26 cellular contexts compared by ENCODE assay signal in the genomic region with DNA sequence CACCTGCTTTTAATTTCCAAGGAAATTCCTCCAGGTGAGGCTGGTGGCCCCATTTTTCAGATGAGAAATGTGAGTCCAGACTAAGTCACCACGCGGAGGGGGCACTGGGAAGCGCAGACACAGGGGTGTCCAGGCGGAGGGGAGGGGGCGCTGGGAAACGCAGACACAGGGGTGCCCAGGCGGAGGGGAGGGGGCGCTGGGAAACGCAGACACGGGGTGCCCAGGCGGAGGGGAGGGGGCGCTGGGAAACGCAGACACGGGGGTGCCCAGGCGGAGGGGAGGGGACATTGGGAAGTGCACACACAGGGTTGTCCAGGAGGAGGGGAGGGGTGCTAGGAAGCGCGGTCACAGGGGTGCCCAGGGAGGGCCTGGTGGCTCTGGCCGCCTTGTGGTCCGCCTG. TPM values are rescaled to one million over a fixed set of nuclear protein-coding genes. Genes with fewer than 3 reads are reported as not detected.
A peak's percentile ranks its signal among the peaks of the same experiment; 100 is the strongest.
DNase-seq lines count a peak whose midpoint lies in the region; ATAC-seq and TF ChIP-seq lines count a peak whose summit lies in the region.
"Had no signal": no experiment of that assay in that cellular context is flagged by ENCODE, and none has a peak within 500 bp of the region (broad histone marks: within the 10 kb centered on the region; RNA-seq: fewer than 3 reads in every experiment).

No MANE protein-coding gene starts in this region.

- peaks cover 1% of the 10 kb centered on the region for H3K27me3 Mint-ChIP-seq in activated naive CD8-positive, alpha-beta T cell treated with anti-CD3 and anti-CD28 coated beads, Interleukin-2, amount 10 ng/mL, durations not matched to agents 7 days and 5 days
- H3K27me3 Mint-ChIP-seq in activated naive CD8-positive, alpha-beta T cell treated with anti-CD3 and anti-CD28 coated beads, Interleukin-2, amount 50 U/mL, for 24 hours, result peaks cover 2% of the 10 kb centered on the region
- H3K27me3 Mint-ChIP-seq in WTC11 (ENCODE audit: low read depth) (no peaks in the 10 kb centered on the region), neural crest cell (ENCODE audit: low read depth) (peaks cover 5% of the 10 kb centered on the region), type B pancreatic cell (peaks cover 3% of the 10 kb centered on the region)
- H3K27me3 Mint-ChIP-seq in activated CD4-positive, alpha-beta memory T cell treated with anti-CD3 and anti-CD28 coated beads, Interleukin-2, amount 10 ng/mL, durations not matched to agents 7 days and 5 days, result no peaks in the 10 kb centered on the region
- peaks cover 0 to 14% of the 10 kb centered on the region in 2 donors for H3K27me3 Mint-ChIP-seq in effector memory CD8-positive, alpha-beta T cell
- H3K27me3 Mint-ChIP-seq: activated CD8-positive, alpha-beta memory T cell treated with anti-CD3 and anti-CD28 coated beads, Interleukin-2, amount 10 ng/mL, durations not matched to agents 7 days and 5 days; activated naive CD4-positive, alpha-beta T cell treated with anti-CD3 and anti-CD28 coated beads, Interleukin-2, amount 50 U/mL, for 24 hours had no signal

- H3K36me3 Mint-ChIP-seq in activated naive CD8-positive, alpha-beta T cell treated with anti-CD3 and anti-CD28 coated beads, Interleukin-2, amount 10 ng/mL, durations not matched to agents 7 days and 5 days, result peaks cover 3% of the 10 kb centered on the region
- no peaks in the 10 kb centered on the region for H3K36me3 Mint-ChIP-seq in activated naive CD8-positive, alpha-beta T cell treated with anti-CD3 and anti-CD28 coated beads, Interleukin-2, amount 50 U/mL, for 24 hours (ENCODE audit: low read depth)
- H3K36me3 Mint-ChIP-seq in WTC11, result no peaks in the 10 kb centered on the region
- H3K36me3 Mint-ChIP-seq in neural crest cell (ENCODE audit: low read depth), result peaks cover 2% of the 10 kb centered on the region
- no peaks in the 10 kb centered on the region for H3K36me3 Mint-ChIP-seq in type B pancreatic cell
- H3K36me3 Mint-ChIP-seq in activated CD4-positive, alpha-beta memory T cell treated with anti-CD3 and anti-CD28 coated beads, Interleukin-2, amount 10 ng/mL, durations not matched to agents 7 days and 5 days (ENCODE audit: low read depth), result peaks cover 3% of the 10 kb centered on the region
- peaks cover 4% of the 10 kb centered on the region for H3K36me3 Mint-ChIP-seq in effector memory CD8-positive, alpha-beta T cell (ENCODE audit: insufficient read depth)
- H3K36me3 Mint-ChIP-seq: activated naive CD4-positive, alpha-beta T cell treated with anti-CD3 and anti-CD28 coated beads, Interleukin-2, amount 50 U/mL, for 24 hours; naive B cell had no signal

- peak; percentile 17 for DNase-seq in activated naive CD8-positive, alpha-beta T cell treated with anti-CD3 and anti-CD28 coated beads, Interleukin-2, amount 10 ng/mL, durations not matched to agents 7 days and 5 days
- no peak for DNase-seq in activated naive CD8-positive, alpha-beta T cell treated with anti-CD3 and anti-CD28 coated beads, Interleukin-2, amount 50 U/mL, for 24 hours
- DNase-seq in WTC11 (ENCODE audit: low spot score), result peak; percentile 4
- no peak for DNase-seq in neural crest cell (ENCODE audit: low read depth, low spot score)
- peak; percentile 59 for DNase-seq in type B pancreatic cell (ENCODE audit: extremely low spot score, unreplicated experiment)
- DNase-seq in activated CD4-positive, alpha-beta memory T cell treated with anti-CD3 and anti-CD28 coated beads, Interleukin-2, amount 10 ng/mL, durations not matched to agents 7 days and 5 days, result no peak
- DNase-seq in effector memory CD8-positive, alpha-beta T cell, result no peak
- DNase-seq in OCI-M2 (lab: John Stamatoyannopoulos, UW; ENCODE audit: unreplicated experiment), result no peak
- DNase-seq: activated CD4-positive, alpha-beta T cell treated with anti-CD3 and anti-CD28 coated beads, Interleukin-2, amount 50 U/mL, for 1 hour; activated CD8-positive, alpha-beta memory T cell treated with anti-CD3 and anti-CD28 coated beads, Interleukin-2, amount 10 ng/mL, durations not matched to agents 7 days and 5 days; anterior cingulate cortex; colonic mucosa; DMS153; effector memory CD4-positive, alpha-beta T cell; HFFc6; Kasumi-1; naive B cell; NCI-H446; NCI-H774; stimulated activated CD4-positive, alpha-beta T cell treated with anti-CD3 and anti-CD28 coated beads, Interleukin-2, amount 100 ng/mL, for 48 hours had no signal

- peaks cover 5% of the 10 kb centered on the region for H3K9me3 Mint-ChIP-seq in activated naive CD8-positive, alpha-beta T cell treated with anti-CD3 and anti-CD28 coated beads, Interleukin-2, amount 10 ng/mL, durations not matched to agents 7 days and 5 days
- peaks cover 4% of the 10 kb centered on the region for H3K9me3 Mint-ChIP-seq in activated naive CD8-positive, alpha-beta T cell treated with anti-CD3 and anti-CD28 coated beads, Interleukin-2, amount 50 U/mL, for 24 hours
- peaks cover 5% of the 10 kb centered on the region for H3K9me3 Mint-ChIP-seq in WTC11
- peaks cover 6% of the 10 kb centered on the region for H3K9me3 Mint-ChIP-seq in neural crest cell
- H3K9me3 Mint-ChIP-seq in type B pancreatic cell, result no peaks in the 10 kb centered on the region
- H3K9me3 Mint-ChIP-seq in activated CD4-positive, alpha-beta memory T cell treated with anti-CD3 and anti-CD28 coated beads, Interleukin-2, amount 10 ng/mL, durations not matched to agents 7 days and 5 days, result peaks cover 5% of the 10 kb centered on the region
- peaks cover 0 to 2% of the 10 kb centered on the region in 2 donors for H3K9me3 Mint-ChIP-seq in effector memory CD8-positive, alpha-beta T cell
- H3K9me3 Mint-ChIP-seq: activated naive CD4-positive, alpha-beta T cell treated with anti-CD3 and anti-CD28 coated beads, Interleukin-2, amount 50 U/mL, for 24 hours; naive B cell had no signal

- no peak overlapping the region for H3K27ac Mint-ChIP-seq in activated naive CD8-positive, alpha-beta T cell treated with anti-CD3 and anti-CD28 coated beads, Interleukin-2, amount 10 ng/mL, durations not matched to agents 7 days and 5 days
- H3K27ac Mint-ChIP-seq in activated naive CD8-positive, alpha-beta T cell treated with anti-CD3 and anti-CD28 coated beads, Interleukin-2, amount 50 U/mL, for 24 hours, result no peak overlapping the region
- H3K27ac Mint-ChIP-seq in WTC11, result no peak overlapping the region
- no peak overlapping the region for H3K27ac Mint-ChIP-seq in neural crest cell (ENCODE audit: unreplicated experiment)
- H3K27ac Mint-ChIP-seq in type B pancreatic cell, result no peak overlapping the region
- no peak overlapping the region for H3K27ac Mint-ChIP-seq in activated CD4-positive, alpha-beta memory T cell treated with anti-CD3 and anti-CD28 coated beads, Interleukin-2, amount 10 ng/mL, durations not matched to agents 7 days and 5 days
- H3K27ac Mint-ChIP-seq in effector memory CD8-positive, alpha-beta T cell, result no peak overlapping the region
- H3K27ac Mint-ChIP-seq: activated CD8-positive, alpha-beta memory T cell treated with anti-CD3 and anti-CD28 coated beads, Interleukin-2, amount 10 ng/mL, durations not matched to agents 7 days and 5 days; activated naive CD4-positive, alpha-beta T cell treated with anti-CD3 and anti-CD28 coated beads, Interleukin-2, amount 50 U/mL, for 24 hours; GM23338; HFFc6; stimulated activated effector memory CD8-positive, alpha-beta T cell treated with anti-CD3 and anti-CD28 coated beads, Interleukin-12 subunit alpha, Interleukin-12 subunit beta, amount 100 ng/mL, for 72 hours had no signal

- TF ChIP-seq CTCF in WTC11 (IDR thresholded peaks at IDR 0.05), result no peak
- TF ChIP-seq CTCF in neural crest cell (conservative IDR thresholded peaks at IDR 0.05), result no peak
- TF ChIP-seq CTCF in type B pancreatic cell (conservative IDR thresholded peaks at IDR 0.05), result no peak

- no peak for ATAC-seq in activated naive CD8-positive, alpha-beta T cell treated with anti-CD3 and anti-CD28 coated beads, Interleukin-2, amount 10 ng/mL, durations not matched to agents 7 days and 5 days (ENCODE audit: low read depth)
- ATAC-seq in activated naive CD8-positive, alpha-beta T cell treated with anti-CD3 and anti-CD28 coated beads, Interleukin-2, amount 50 U/mL, for 24 hours, result no peak
- no peak for ATAC-seq in WTC11
- ATAC-seq in effector memory CD8-positive, alpha-beta T cell (replicated peaks), result no peak
- ATAC-seq: activated CD8-positive, alpha-beta memory T cell treated with anti-CD3 and anti-CD28 coated beads, Interleukin-2, amount 10 ng/mL, durations not matched to agents 7 days and 5 days; GM23338; stimulated activated effector memory CD8-positive, alpha-beta T cell treated with anti-CD3 and anti-CD28 coated beads, Interleukin-12 subunit alpha, Interleukin-12 subunit beta, amount 100 ng/mL, for 72 hours had no signal

- H3K4me3 Mint-ChIP-seq in activated naive CD8-positive, alpha-beta T cell treated with anti-CD3 and anti-CD28 coated beads, Interleukin-2, amount 10 ng/mL, durations not matched to agents 7 days and 5 days, result no peak overlapping the region
- H3K4me3 Mint-ChIP-seq in activated naive CD8-positive, alpha-beta T cell treated with anti-CD3 and anti-CD28 coated beads, Interleukin-2, amount 50 U/mL, for 24 hours, result no peak overlapping the region
- H3K4me3 Mint-ChIP-seq in WTC11, result no peak overlapping the region
- H3K4me3 Mint-ChIP-seq in neural crest cell, result peak overlapping the region; percentile 38
- no peak overlapping the region for H3K4me3 Mint-ChIP-seq in type B pancreatic cell
- H3K4me3 Mint-ChIP-seq in activated CD4-positive, alpha-beta memory T cell treated with anti-CD3 and anti-CD28 coated beads, Interleukin-2, amount 10 ng/mL, durations not matched to agents 7 days and 5 days, result no peak overlapping the region
- no peak overlapping the region for H3K4me3 Mint-ChIP-seq in effector memory CD8-positive, alpha-beta T cell
- H3K4me3 Mint-ChIP-seq: activated CD8-positive, alpha-beta memory T cell treated with anti-CD3 and anti-CD28 coated beads, Interleukin-2, amount 10 ng/mL, durations not matched to agents 7 days and 5 days; activated naive CD4-positive, alpha-beta T cell treated with anti-CD3 and anti-CD28 coated beads, Interleukin-2, amount 50 U/mL, for 24 hours; GM23338; HFFc6; naive B cell; stimulated activated effector memory CD8-positive, alpha-beta T cell treated with anti-CD3 and anti-CD28 coated beads, Interleukin-12 subunit alpha, Interleukin-12 subunit beta, amount 100 ng/mL, for 72 hours had no signal

- POLR2A ChIA-PET in activated naive CD8-positive, alpha-beta T cell treated with anti-CD3 and anti-CD28 coated beads, Interleukin-2, amount 10 ng/mL, durations not matched to agents 7 days and 5 days (lab: Charles Lee), result no interaction called here
- POLR2A ChIA-PET in WTC11 (lab: Charles Lee), result no interaction called here
- POLR2A ChIA-PET in activated CD4-positive, alpha-beta memory T cell treated with anti-CD3 and anti-CD28 coated beads, Interleukin-2, amount 10 ng/mL, durations not matched to agents 7 days and 5 days (lab: Charles Lee), result no interaction called here

- peaks cover 4% of the 10 kb centered on the region for H3K4me1 Mint-ChIP-seq in activated naive CD8-positive, alpha-beta T cell treated with anti-CD3 and anti-CD28 coated beads, Interleukin-2, amount 10 ng/mL, durations not matched to agents 7 days and 5 days
- peaks cover 3% of the 10 kb centered on the region for H3K4me1 Mint-ChIP-seq in activated naive CD8-positive, alpha-beta T cell treated with anti-CD3 and anti-CD28 coated beads, Interleukin-2, amount 50 U/mL, for 24 hours
- H3K4me1 Mint-ChIP-seq in WTC11, result no peaks in the 10 kb centered on the region
- H3K4me1 Mint-ChIP-seq in neural crest cell, result peaks cover 13% of the 10 kb centered on the region
- no peaks in the 10 kb centered on the region for H3K4me1 Mint-ChIP-seq in type B pancreatic cell (ENCODE audit: unreplicated experiment)
- H3K4me1 Mint-ChIP-seq in activated CD4-positive, alpha-beta memory T cell treated with anti-CD3 and anti-CD28 coated beads, Interleukin-2, amount 10 ng/mL, durations not matched to agents 7 days and 5 days, result peaks cover 2% of the 10 kb centered on the region
- peaks cover 3 to 5% of the 10 kb centered on the region in 2 donors for H3K4me1 Mint-ChIP-seq in effector memory CD8-positive, alpha-beta T cell (ENCODE audit: low read depth in 2 of 2)
- H3K4me1 Mint-ChIP-seq: activated naive CD4-positive, alpha-beta T cell treated with anti-CD3 and anti-CD28 coated beads, Interleukin-2, amount 50 U/mL, for 24 hours; GM23338; naive B cell had no signal

- CTCF ChIA-PET in WTC11 (lab: Charles Lee), result interaction anchor here (1.0 kb wide), 1 partner anchor 54 kb away, joined by 4 read pairs; no protein-coding TSS in a partner anchor
- CTCF ChIA-PET in activated CD4-positive, alpha-beta memory T cell treated with anti-CD3 and anti-CD28 coated beads, Interleukin-2, amount 10 ng/mL, durations not matched to agents 7 days and 5 days (lab: Charles Lee), result no interaction called here

RNA-seq across cellular contexts. Expression of a gene that starts 3.5 kb away (rescaled TPM):
- total RNA-seq in activated naive CD8-positive, alpha-beta T cell treated with anti-CD3 and anti-CD28 coated beads, Interleukin-2, amount 10 ng/mL, durations not matched to agents 7 days and 5 days, result not detected
- total RNA-seq in WTC11 (2021) (0.11 to 0.21 TPM (median 0.17 TPM) in 3 replicates), neural crest cell (0.77 and 1.5 TPM in 2 replicates), type B pancreatic cell (ENCODE audit: low replicate concordance) (0.24 and 0.85 TPM in 2 replicates)
- total RNA-seq in activated CD4-positive, alpha-beta memory T cell treated with anti-CD3 and anti-CD28 coated beads, Interleukin-2, amount 10 ng/mL, durations not matched to agents 7 days and 5 days, result not detected
- total RNA-seq: activated CD8-positive, alpha-beta memory T cell treated with anti-CD3 and anti-CD28 coated beads, Interleukin-2, amount 10 ng/mL, durations not matched to agents 7 days and 5 days; fibroblast of villous mesenchyme; GM23338; HFFc6; omental fat pad; suprapubic skin had no signal

RNA-seq across cellular contexts. Expression of a gene that starts 12.5 kb away (rescaled TPM):
- not detected for total RNA-seq in activated naive CD8-positive, alpha-beta T cell treated with anti-CD3 and anti-CD28 coated beads, Interleukin-2, amount 10 ng/mL, durations not matched to agents 7 days and 5 days
- not detected in 3 replicates for total RNA-seq in WTC11 (2021)
- not detected in 2 replicates for total RNA-seq in neural crest cell
- total RNA-seq in type B pancreatic cell (ENCODE audit: low replicate concordance), result 2.0 and 26.7 TPM in 2 replicates
- total RNA-seq in activated CD4-positive, alpha-beta memory T cell treated with anti-CD3 and anti-CD28 coated beads, Interleukin-2, amount 10 ng/mL, durations not matched to agents 7 days and 5 days, result not detected
- total RNA-seq: activated CD8-positive, alpha-beta memory T cell treated with anti-CD3 and anti-CD28 coated beads, Interleukin-2, amount 10 ng/mL, durations not matched to agents 7 days and 5 days; colonic mucosa; fibroblast of villous mesenchyme; GM23338; HFFc6; omental fat pad; suprapubic skin had no signal

Comparison
In these comparisons a context has a peak if more than half of its experiments do, and no peak if none do; other contexts are left out.
1. DNase-seq: peak in activated naive CD8-positive, alpha-beta T cell treated with anti-CD3 and anti-CD28 coated beads, Interleukin-2, amount 10 ng/mL, durations not matched to agents 7 days and 5 days (single experiment), WTC11 (single experiment) and type B pancreatic cell (single experiment); none in activated naive CD8-positive, alpha-beta T cell treated with anti-CD3 and anti-CD28 coated beads, Interleukin-2, amount 50 U/mL, for 24 hours (single experiment), neural crest cell (single experiment), activated CD4-positive, alpha-beta memory T cell treated with anti-CD3 and anti-CD28 coated beads, Interleukin-2, amount 10 ng/mL, durations not matched to agents 7 days and 5 days (single experiment), effector memory CD8-positive, alpha-beta T cell (0 of 3) and OCI-M2 (single experiment).